In the genomic region with DNA sequence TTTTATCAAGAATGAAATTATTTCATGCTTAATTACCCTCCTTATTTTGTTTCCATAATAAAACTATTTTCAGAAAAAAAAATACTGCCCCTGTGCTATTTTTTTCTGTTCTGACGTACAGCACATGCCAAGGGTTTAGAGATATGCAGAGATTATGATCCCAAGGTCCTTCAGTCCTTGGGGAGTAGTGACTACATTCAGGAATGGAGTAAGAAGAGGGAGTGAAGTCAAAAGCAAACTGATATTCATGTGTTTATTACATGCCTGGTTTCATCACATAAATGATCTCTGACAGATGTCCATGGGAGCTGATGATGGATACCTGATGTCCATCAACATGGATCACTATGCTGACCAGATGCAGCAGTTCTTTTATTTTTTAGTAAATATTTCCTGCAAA, we compare ENCODE assay signal across 14 cellular contexts. TPM values are rescaled to one million over a fixed set of nuclear protein-coding genes. Genes with fewer than 3 reads are reported as not detected.
DNase-seq lines count a peak whose midpoint lies in the region; FAIRE-seq and TF ChIP-seq lines count a peak whose summit lies in the region.
"Had no signal": no experiment of that assay in that cellular context is flagged by ENCODE, and none has a peak within 500 bp of the region (broad histone marks: within the 10 kb centered on the region; RNA-seq: fewer than 3 reads in every experiment).

No MANE protein-coding gene starts in this region.

- H3K36me3 ChIP-seq in HEK293 (ENCODE audit: control insufficient read depth in 2 of 2, insufficient read depth in 1 of 2, low read length in 2 of 2): no peaks in the 10 kb centered on the region

- no peaks in the 10 kb centered on the region for H3K9me3 ChIP-seq in HEK293 (ENCODE audit: control insufficient read depth, insufficient read depth, low read depth, low read length)

- DNase-seq in D721Med (ENCODE audit: insufficient read length, low spot score) (no peak), fibroblast of pulmonary artery (ENCODE audit: low read depth) (peak; percentile 11), myocyte (ENCODE audit: low read depth) (peak; percentile 25), GM19240 (ENCODE audit: insufficient read length, low spot score) (no peak), H4 (ENCODE audit: low spot score) (no peak), AG08395 (ENCODE audit: low spot score) (no peak)
- DNase-seq: ACHN, GM23248, NCI-H1092 treated with DMSO at 0.1 percent for 48 hours, NCI-H510A, NCI-H774 had no signal

- TF ChIP-seq CTCF in D721Med (IDR thresholded peaks at IDR 0.05; ENCODE audit: insufficient read depth, missing control alignments) (no peak), HEK293 (tag by site-specific recombination; IDR thresholded peaks at IDR 0.05) (no peak), fibroblast of pulmonary artery (IDR thresholded peaks at IDR 0.05; ENCODE audit: low read length, missing control alignments) (no peak)

- H3K4me3 ChIP-seq in HEK293 (ENCODE audit: low read depth, low read length) (no peak overlapping the region), fibroblast of pulmonary artery (replicated peaks; ENCODE audit: low read depth, low read length) (no peak overlapping the region)
- H3K4me3 ChIP-seq: GM12878, GM23248, K562 had no signal

- 0 out of 2 replicates have a peak, but pooled peaks cover 3% of the 10 kb centered on the region for H3K4me1 ChIP-seq in HEK293 (ENCODE audit: control insufficient read depth, insufficient read depth, low read length)

- CTCF ChIA-PET in HEK293 (lab: Yijun Ruan, JAX): no interaction called here

- H3K27ac ChIP-seq in HEK293 (ENCODE audit: extremely low read depth, low read depth, low read length): no peak overlapping the region
- H3K27ac ChIP-seq: GM23248 had no signal

- FAIRE-seq in D721Med (lab: Jason Lieb, UNC): peak; percentile 6
- FAIRE-seq: K562 had no signal

- POLR2A ChIA-PET in HEK293 (lab: Yijun Ruan, JAX): no interaction called here

TF ChIP-seq in HEK293, 187 proteins besides CTCF, POLR2A, EP300 and RAD21:
- TF ChIP-seq ZNF324 (tag by site-specific recombination; IDR thresholded peaks at IDR 0.05) (no peak), ZNF571 (tag by site-specific recombination; IDR thresholded peaks at IDR 0.05) (no peak), ZNF610 (tag by site-specific recombination; IDR thresholded peaks at IDR 0.05; ENCODE audit: borderline replicate concordance) (no peak), ZNF341 (tag by site-specific recombination; IDR thresholded peaks at IDR 0.05; ENCODE audit: low read depth) (peak; percentile 34; the same call in 1 of the 2 replicates), ZNF837 (tag by site-specific recombination; IDR thresholded peaks at IDR 0.05) (no peak)

RNA-seq across cellular contexts. Expression of a gene that starts 17.2 kb away (rescaled TPM):
- total RNA-seq in myocyte: 172 and 182 TPM in 2 replicates
- polyA plus RNA-seq in myocyte (2012): 14.7 TPM
- 15.8 and 17.3 TPM in 2 replicates for total RNA-seq in H4 (2014; rRNA removed; shearing (Covaris generic))

Comparison
In these comparisons a context has a peak if more than half of its experiments do, and no peak if none do; other contexts are left out.
1. DNase-seq: peak in fibroblast of pulmonary artery (single experiment) and myocyte (single experiment); none in D721Med (single experiment), GM19240 (single experiment), H4 (single experiment) and AG08395 (single experiment).